10 cellular contexts compared by ENCODE assay signal in the genomic region with DNA sequence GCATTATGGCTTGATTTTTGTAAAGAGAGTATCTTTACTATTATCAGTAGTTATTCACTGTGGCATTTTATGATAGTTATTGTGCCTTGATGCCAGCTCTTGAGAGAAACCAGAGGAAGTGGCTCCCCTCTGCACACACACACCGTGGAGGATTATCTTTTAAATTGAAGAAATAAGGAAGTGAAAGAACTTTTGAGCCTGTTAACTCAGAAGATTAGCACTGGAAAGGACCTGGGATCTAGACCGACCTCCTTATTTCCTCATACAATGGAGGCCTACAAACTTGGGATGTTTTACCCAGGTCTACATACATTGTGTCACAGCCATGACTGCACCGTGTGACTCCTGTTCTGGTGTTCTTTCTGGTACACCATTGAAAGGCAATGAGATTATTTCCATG. TPM values are rescaled to one million over a fixed set of nuclear protein-coding genes. Genes with fewer than 3 reads are reported as not detected.
A peak's percentile ranks its signal among the peaks of the same experiment; 100 is the strongest.
DNase-seq lines count a peak whose midpoint lies in the region; ATAC-seq and TF ChIP-seq lines count a peak whose summit lies in the region.
"Had no signal": no experiment of that assay in that cellular context is flagged by ENCODE, and none has a peak within 500 bp of the region (broad histone marks: within the 10 kb centered on the region; RNA-seq: fewer than 3 reads in every experiment).

No MANE protein-coding gene starts in this region.

- peaks cover 5% of the 10 kb centered on the region for H3K36me3 ChIP-seq in WERI-Rb-1

- H3K27me3 Mint-ChIP-seq in immature natural killer cell (ENCODE audit: low read depth in 3 of 3), result peaks cover 0 to 9% (median 4%) of the 10 kb centered on the region in 3 donors

- H3K9me3 ChIP-seq in WERI-Rb-1 (ENCODE audit: severe bottlenecking), result no peaks in the 10 kb centered on the region

- DNase-seq in NOMO-1 treated with dmso at 0.1 percent for 144 hours (lab: John Stamatoyannopoulos, UW; ENCODE audit: unreplicated experiment) (peak; percentile 75), immature natural killer cell (no peak), WERI-Rb-1 (no peak), NCI-H446 treated with DMSO at 0.1 percent for 48 hours (lab: John Stamatoyannopoulos, UW) (no peak), HuH-7 (ENCODE audit: low spot score) (no peak), inferior parietal cortex (ENCODE audit: extremely low spot score) (no peak)
- DNase-seq: posterior cingulate gyrus had no signal

- peak overlapping the region; percentile 43 to 75 (median 68) for H3K27ac Mint-ChIP-seq in immature natural killer cell

- H3K4me3 ChIP-seq in WERI-Rb-1 (ENCODE audit: low read depth, low read length), result no peak overlapping the region

- no peaks in the 10 kb centered on the region for H3K27me3 ChIP-seq in WERI-Rb-1 (ENCODE audit: insufficient read depth, low read depth, severe bottlenecking)

- no peak for TF ChIP-seq CTCF in WERI-Rb-1 (IDR thresholded peaks at IDR 0.05; ENCODE audit: low read depth, low read length)

- no peak overlapping the region for H3K27ac ChIP-seq in WERI-Rb-1

- peaks cover 51 to 66% of the 10 kb centered on the region in 2 donors for H3K4me1 Mint-ChIP-seq in immature natural killer cell

- peaks cover 17 to 46% (median 24%) of the 10 kb centered on the region in 3 donors for H3K36me3 Mint-ChIP-seq in immature natural killer cell

- H3K9me3 Mint-ChIP-seq in immature natural killer cell, result no peaks in the 10 kb centered on the region

- peak; percentile 68 for ATAC-seq in GM18511 (IDR thresholded peaks at IDR 0.05; ENCODE audit: unreplicated experiment)
- peak; percentile 56 for ATAC-seq in GM21737 (IDR thresholded peaks at IDR 0.05; ENCODE audit: unreplicated experiment)
- ATAC-seq: HCT116 had no signal

- H3K4me3 Mint-ChIP-seq in immature natural killer cell, result peak overlapping the region in 1 of 5 donors; percentile 15

RNA-seq across cellular contexts. Expression of gene HECA, which starts 40.5 kb away (rescaled TPM):
- polyA plus RNA-seq in immature natural killer cell, result 1 to 10 TPM; 3.2 to 4.9 (median 3.8) TPM
